Comparison of ENCODE assay signal across 1 cellular context in genomic region chr5:38725419-38725865, GRCh38.
TF ChIP-seq lines count a peak whose summit lies in the region.

No MANE protein-coding gene starts in this region.

TF ChIP-seq in GM23338, 12 proteins besides CTCF, POLR2A, EP300 and RAD21 (continued from another document):
- TF ChIP-seq REST (IDR thresholded peaks at IDR 0.05; ENCODE audit: unreplicated experiment) (no peak), ZNF462 (CRISPR knock-in tag; IDR thresholded peaks at IDR 0.05) (no peak), EZH2 (IDR thresholded peaks at IDR 0.05; ENCODE audit: low read depth, unreplicated experiment) (no peak), ZNF114 (CRISPR knock-in tag; IDR thresholded peaks at IDR 0.05) (no peak), STAT1 (IDR thresholded peaks at IDR 0.05; ENCODE audit: unreplicated experiment) (no peak), NANOG (IDR thresholded peaks at IDR 0.05; ENCODE audit: borderline replicate concordance) (no peak), ETS1 (IDR thresholded peaks at IDR 0.05) (no peak)
